Comparison of ENCODE assay signal across 1 cellular context in genomic region chr11:804599-804964, GRCh38.
TF ChIP-seq lines count a peak whose summit lies in the region.

No MANE protein-coding gene starts in this region.

TF ChIP-seq in GM23338, 12 proteins besides CTCF, POLR2A, EP300 and RAD21 (continued from another document):
- TF ChIP-seq ZNF462 (CRISPR knock-in tag; IDR thresholded peaks at IDR 0.05), result no peak
- TF ChIP-seq ZNF331 (CRISPR knock-in tag; IDR thresholded peaks at IDR 0.05; ENCODE audit: low read depth), result no peak
